ENCODE assay signal across 23 cellular contexts in genomic region chr10:13624630-13625029, GRCh38.
"Had no signal": no experiment of that assay in that cellular context is flagged by ENCODE, and none has a peak within 500 bp of the region (broad histone marks: within the 10 kb centered on the region; RNA-seq: fewer than 3 reads in every experiment).

No MANE protein-coding gene starts in this region.

- H3K4me3 Mint-ChIP-seq: activated CD8-positive, alpha-beta T cell treated with anti-CD3 and anti-CD28 coated beads for 36 hours; activated naive CD4-positive, alpha-beta T cell treated with anti-CD3 and anti-CD28 coated beads, Interleukin-2, amount 50 U/mL, for 24 hours; activated T-helper 1 cell treated with anti-CD3 and anti-CD28 coated beads, Interleukin-12 subunit alpha, Interleukin-12 subunit beta, Interleukin-2, Interleukin-4 antibody, amounts not matched to agents 30 ng/mL and 10 ng/mL and 1 ng/mL, durations not matched to agents 14 hours and 24 hours and 36 hours; T-cell had no signal

- ATAC-seq: activated CD4-positive, CD25-positive, alpha-beta regulatory T cell treated with anti-CD3 and anti-CD28 coated beads, Interleukin-2, amount 50 U/mL, for 24 hours; activated CD8-positive, alpha-beta T cell treated with anti-CD3 and anti-CD28 coated beads for 36 hours; T-cell had no signal

- DNase-seq: activated CD4-positive, alpha-beta T cell treated with anti-CD3 and anti-CD28 coated beads for 4 hours; activated CD8-positive, alpha-beta memory T cell treated with anti-CD3 and anti-CD28 coated beads, Interleukin-2, amount 50 U/mL, for 4 hours; activated CD8-positive, alpha-beta T cell treated with anti-CD3 and anti-CD28 coated beads for 36 hours; activated effector memory CD4-positive, alpha-beta T cell treated with Interleukin-2 at 50 U/mL for 16 hours; activated naive CD4-positive, alpha-beta T cell; amygdala; brain microvascular endothelial cell; cerebellar nuclear complex; KG1; NCI-H1092; NCI-H1417; NCI-H1694; NCI-H2029 treated with DMSO at 0.1 percent for 48 hours; NCI-H345; NCI-H510A; NCI-H526 treated with DMSO at 0.1 percent for 48 hours; NCI-H82; SIG-M5; T-cell; WERI-Rb-1 had no signal

- H3K27me3 Mint-ChIP-seq: activated CD8-positive, alpha-beta T cell treated with anti-CD3 and anti-CD28 coated beads for 36 hours; activated naive CD4-positive, alpha-beta T cell treated with anti-CD3 and anti-CD28 coated beads, Interleukin-2, amount 50 U/mL, for 24 hours; T-cell had no signal

- H3K9me3 Mint-ChIP-seq: activated CD8-positive, alpha-beta T cell treated with anti-CD3 and anti-CD28 coated beads for 36 hours; activated naive CD4-positive, alpha-beta T cell treated with anti-CD3 and anti-CD28 coated beads, Interleukin-2, amount 50 U/mL, for 24 hours; activated T-helper 1 cell treated with anti-CD3 and anti-CD28 coated beads, Interleukin-12 subunit alpha, Interleukin-12 subunit beta, Interleukin-2, Interleukin-4 antibody, amounts not matched to agents 30 ng/mL and 10 ng/mL and 1 ng/mL, durations not matched to agents 14 hours and 24 hours and 36 hours; T-cell had no signal

- H3K27ac Mint-ChIP-seq: activated CD8-positive, alpha-beta T cell treated with anti-CD3 and anti-CD28 coated beads for 36 hours; activated naive CD4-positive, alpha-beta T cell treated with anti-CD3 and anti-CD28 coated beads, Interleukin-2, amount 50 U/mL, for 24 hours; activated T-helper 1 cell treated with anti-CD3 and anti-CD28 coated beads, Interleukin-12 subunit alpha, Interleukin-12 subunit beta, Interleukin-2, Interleukin-4 antibody, amounts not matched to agents 30 ng/mL and 10 ng/mL and 1 ng/mL, durations not matched to agents 14 hours and 24 hours and 36 hours; T-cell had no signal

- H3K4me1 Mint-ChIP-seq: activated naive CD4-positive, alpha-beta T cell treated with anti-CD3 and anti-CD28 coated beads, Interleukin-2, amount 50 U/mL, for 24 hours had no signal
